25 cellular contexts compared by ENCODE assay signal in genomic region chr9:11443631-11444030, GRCh38.
"Had no signal": no experiment of that assay in that cellular context is flagged by ENCODE, and none has a peak within 500 bp of the region (broad histone marks: within the 10 kb centered on the region; RNA-seq: fewer than 3 reads in every experiment).

No MANE protein-coding gene starts in this region.

- H3K36me3 ChIP-seq: colonic mucosa, esophagus muscularis mucosa, esophagus squamous epithelium, gastrocnemius medialis, gastroesophageal sphincter had no signal

- H3K4me1 Mint-ChIP-seq: endodermal cell had no signal

- ATAC-seq: foreskin keratinocyte, gastrocnemius medialis, gastroesophageal sphincter had no signal

- H3K4me1 ChIP-seq: colonic mucosa, esophagus muscularis mucosa, esophagus squamous epithelium, foreskin keratinocyte, gastrocnemius medialis, gastroesophageal sphincter had no signal

- H3K4me3 ChIP-seq: colonic mucosa, coronary artery, dorsolateral prefrontal cortex, esophagus muscularis mucosa, esophagus squamous epithelium, gastrocnemius medialis, gastroesophageal sphincter had no signal

- H3K27me3 ChIP-seq: colonic mucosa, dorsolateral prefrontal cortex, esophagus muscularis mucosa, esophagus squamous epithelium, foreskin keratinocyte, gastrocnemius medialis, gastroesophageal sphincter had no signal

- H3K27me3 Mint-ChIP-seq: dendritic cell treated with granulocyte-macrophage colony-stimulating factor and Interleukin-4, amounts not matched to agents 40 ng/mL and 50 ng/mL, for 4 days had no signal

- H3K9me3 ChIP-seq: colonic mucosa, esophagus muscularis mucosa, esophagus squamous epithelium, gastrocnemius medialis, gastroesophageal sphincter had no signal

- H3K27ac Mint-ChIP-seq: dendritic cell treated with granulocyte-macrophage colony-stimulating factor and Interleukin-4, amounts not matched to agents 40 ng/mL and 50 ng/mL, for 4 days; endodermal cell had no signal

- H3K4me3 Mint-ChIP-seq: dendritic cell treated with granulocyte-macrophage colony-stimulating factor and Interleukin-4, amounts not matched to agents 40 ng/mL and 50 ng/mL, for 4 days; endodermal cell had no signal

- H3K27ac ChIP-seq: colonic mucosa, coronary artery, dorsolateral prefrontal cortex, epithelial cell of prostate, esophagus muscularis mucosa, esophagus squamous epithelium, foreskin keratinocyte, gastrocnemius medialis, gastroesophageal sphincter had no signal

- H3K9me3 Mint-ChIP-seq: endodermal cell had no signal

- DNase-seq: colonic mucosa; cortex of kidney; dermis blood vessel endothelial cell; dorsolateral prefrontal cortex; effector CD4-positive, alpha-beta T cell; effector CD8-positive, alpha-beta T cell; effector memory CD4-positive, alpha-beta T cell; endodermal cell; erythroblast; esophagus squamous epithelium; foreskin fibroblast; foreskin keratinocyte; foreskin melanocyte; gastrocnemius medialis; glutamatergic neuron; head of caudate nucleus had no signal

- FAIRE-seq: colon, endometrium, endothelial cell of umbilical vein, frontal cortex had no signal
